ENCODE assay signal across 8 cellular contexts in the genomic region with DNA sequence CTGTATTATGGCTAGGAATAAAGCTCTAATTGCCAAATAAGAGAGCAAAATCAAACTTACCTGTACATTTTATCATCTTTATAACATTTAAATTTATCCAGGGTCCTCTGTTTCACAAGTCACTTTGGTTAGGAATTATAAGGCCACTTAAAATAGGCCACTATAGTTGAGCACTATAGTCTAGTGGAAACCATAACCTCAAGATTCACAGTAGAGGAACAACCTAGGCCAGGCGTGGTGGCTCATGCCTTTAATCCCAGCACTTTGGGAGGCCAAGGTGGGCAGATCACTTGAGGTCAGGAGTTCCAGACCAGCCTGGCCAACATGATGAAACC. TPM values are rescaled to one million over a fixed set of nuclear protein-coding genes. Genes with fewer than 3 reads are reported as not detected.
A peak's percentile ranks its signal among the peaks of the same experiment; 100 is the strongest.
DNase-seq lines count a peak whose midpoint lies in the region; ATAC-seq, FAIRE-seq and TF ChIP-seq lines count a peak whose summit lies in the region.
"Not testable (repeated sequence)": the region's sequence is repeated elsewhere in the genome, so short reads cannot be mapped to it uniquely, and the experiment has no call there.

No MANE protein-coding gene starts in this region.

- H3K9ac ChIP-seq in SK-N-SH (peak overlapping the region; percentile 31; the same call in 1 of the 2 replicates), keratinocyte (ENCODE audit: control insufficient read depth, extremely low read depth, insufficient read depth, low read length) (peak overlapping the region; percentile 46)

- H3K27ac ChIP-seq in GM23338 (ENCODE audit: low read depth) (peak overlapping the region; percentile 14; the same call in 1 of the 2 replicates), SK-N-SH (ENCODE audit: low read depth in 2 of 2, low read length in 1 of 2) (peak overlapping the region; percentile 40 to 87; a peak in 3 of 4 replicates), keratinocyte (ENCODE audit: control insufficient read depth, insufficient read depth, low read length) (peak overlapping the region; percentile 83), vagina (peak overlapping the region; percentile 78)

- ATAC-seq in GM23338; activated naive CD8-positive, alpha-beta T cell treated with anti-CD3 and anti-CD28 coated beads, Interleukin-2, amount 10 ng/mL, durations not matched to agents 7 days and 5 days (ENCODE audit: low read depth); stimulated activated memory B cell treated with anti-CD40 and anti-IgM and Interleukin-4, amounts not matched to agents 10 μg/mL and 1 μg/mL and 100 μg/mL, for 72 hours: not testable (repeated sequence)

- H3K4me3 Mint-ChIP-seq in GM23338; endothelial cell (ENCODE audit: unreplicated experiment); nephron; stimulated activated memory B cell treated with anti-CD40 and anti-IgM and Interleukin-4, amounts not matched to agents 10 μg/mL and 1 μg/mL and 100 μg/mL, for 72 hours: not testable (repeated sequence)
- H3K4me3 Mint-ChIP-seq in activated naive CD8-positive, alpha-beta T cell treated with anti-CD3 and anti-CD28 coated beads, Interleukin-2, amount 10 ng/mL, durations not matched to agents 7 days and 5 days, result peak overlapping the region; percentile 64

- not testable (repeated sequence) for H3K9me3 Mint-ChIP-seq in GM23338; activated naive CD8-positive, alpha-beta T cell treated with anti-CD3 and anti-CD28 coated beads, Interleukin-2, amount 10 ng/mL, durations not matched to agents 7 days and 5 days; endothelial cell (ENCODE audit: unreplicated experiment); nephron; stimulated activated memory B cell treated with anti-CD40 and anti-IgM and Interleukin-4, amounts not matched to agents 10 μg/mL and 1 μg/mL and 100 μg/mL, for 72 hours

- H3K27me3 Mint-ChIP-seq in GM23338 (ENCODE audit: insufficient read depth, low read depth, poor library complexity); activated naive CD8-positive, alpha-beta T cell treated with anti-CD3 and anti-CD28 coated beads, Interleukin-2, amount 10 ng/mL, durations not matched to agents 7 days and 5 days; endothelial cell (ENCODE audit: unreplicated experiment); nephron (ENCODE audit: low read depth); stimulated activated memory B cell treated with anti-CD40 and anti-IgM and Interleukin-4, amounts not matched to agents 10 μg/mL and 1 μg/mL and 100 μg/mL, for 72 hours: not testable (repeated sequence)

- dilution Hi-C loops in keratinocyte (cut with MboI; ENCODE audit: extremely low pct_ligation_motif_present, low sequenced_read_pairs), result not testable (repeated sequence)

- peaks cover 12% of the 10 kb centered on the region for H3K4me1 Mint-ChIP-seq in GM23338
- peaks cover 30% of the 10 kb centered on the region for H3K4me1 Mint-ChIP-seq in activated naive CD8-positive, alpha-beta T cell treated with anti-CD3 and anti-CD28 coated beads, Interleukin-2, amount 10 ng/mL, durations not matched to agents 7 days and 5 days
- peaks cover 24% of the 10 kb centered on the region for H3K4me1 Mint-ChIP-seq in endothelial cell (ENCODE audit: unreplicated experiment)
- H3K4me1 Mint-ChIP-seq in nephron, result peaks cover 21% of the 10 kb centered on the region
- peaks cover 51% of the 10 kb centered on the region for H3K4me1 Mint-ChIP-seq in stimulated activated memory B cell treated with anti-CD40 and anti-IgM and Interleukin-4, amounts not matched to agents 10 μg/mL and 1 μg/mL and 100 μg/mL, for 72 hours

- not testable (repeated sequence) for DNase-seq in GM23338 (ENCODE audit: low spot score); SK-N-SH; activated naive CD8-positive, alpha-beta T cell treated with anti-CD3 and anti-CD28 coated beads, Interleukin-2, amount 10 ng/mL, durations not matched to agents 7 days and 5 days; endothelial cell (ENCODE audit: low spot score); keratinocyte (ENCODE audit: low read depth, low spot score); vagina (ENCODE audit: extremely low spot score in 2 of 2)

- not testable (repeated sequence) for H3F3A ChIP-seq in GM23338 (replicated peaks; ENCODE audit: low read depth)
- H3F3A ChIP-seq in SK-N-SH (replicated peaks; ENCODE audit: insufficient read depth), result peaks cover 47% of the 10 kb centered on the region

- H3K79me2 ChIP-seq in GM23338 (replicated peaks; ENCODE audit: insufficient read depth) (peaks cover 47% of the 10 kb centered on the region), SK-N-SH (ENCODE audit: insufficient read depth) (peaks cover 84% of the 10 kb centered on the region), keratinocyte (ENCODE audit: control insufficient read depth, insufficient read depth, low read length) (peaks cover 18% of the 10 kb centered on the region)

- not testable (repeated sequence) for TF ChIP-seq CTCF in GM23338 (conservative IDR thresholded peaks at IDR 0.05; ENCODE audit: low read depth in 2 of 2); SK-N-SH (IDR thresholded peaks at IDR 0.05); endothelial cell (IDR thresholded peaks at IDR 0.05; ENCODE audit: unreplicated experiment); keratinocyte (optimal IDR thresholded peaks at IDR 0.05 in 1 of 3, IDR thresholded peaks at IDR 0.05 in 1 of 3, conservative IDR thresholded peaks at IDR 0.05 in 1 of 3; ENCODE audit: extremely low read depth in 1 of 3, insufficient read depth in 2 of 3, low read length in 3 of 3); nephron (IDR thresholded peaks at IDR 0.05; ENCODE audit: unreplicated experiment in 3 of 3); vagina (IDR thresholded peaks at IDR 0.05)

- intact Hi-C loops in vagina (cut with DNase I), result not testable (repeated sequence)

- not testable (repeated sequence) for H3K27me3 ChIP-seq in GM23338 (ENCODE audit: insufficient read depth); SK-N-SH (ENCODE audit: insufficient read depth); keratinocyte (ENCODE audit: control insufficient read depth, extremely low read depth, insufficient read depth, low read length); vagina

- not testable (repeated sequence) for TF ChIP-seq POLR2A in vagina (IDR thresholded peaks at IDR 0.05)

- H3K4me1 ChIP-seq in GM23338 (ENCODE audit: insufficient read depth), result not testable (repeated sequence)
- peaks cover 0 to 29% of the 10 kb centered on the region in 2 experiments; a peak in 3 of 4 replicates for H3K4me1 ChIP-seq in SK-N-SH (ENCODE audit: control insufficient read depth in 1 of 2, insufficient read depth in 2 of 2, low read depth in 1 of 2, low read length in 1 of 2)
- peaks cover 32% of the 10 kb centered on the region for H3K4me1 ChIP-seq in keratinocyte (ENCODE audit: control insufficient read depth, extremely low read depth, insufficient read depth, low read length)
- H3K4me1 ChIP-seq in vagina, result peaks cover 53% of the 10 kb centered on the region

- not testable (repeated sequence) for H3K4me2 ChIP-seq in GM23338
- H3K4me2 ChIP-seq in SK-N-SH (peak overlapping the region; percentile 45), keratinocyte (ENCODE audit: control insufficient read depth, extremely low read depth, insufficient read depth, low read depth, low read length) (peak overlapping the region; percentile 97)

- 100% methylated on average over 1 of the region's 1 CpG for WGBS in SK-N-SH (ENCODE audit: low lambda C conversion rate)

- H3K36me3 Mint-ChIP-seq in GM23338 (ENCODE audit: low read depth); activated naive CD8-positive, alpha-beta T cell treated with anti-CD3 and anti-CD28 coated beads, Interleukin-2, amount 10 ng/mL, durations not matched to agents 7 days and 5 days; endothelial cell (ENCODE audit: low read depth, unreplicated experiment); nephron (ENCODE audit: low read depth): not testable (repeated sequence)
- H3K36me3 Mint-ChIP-seq in stimulated activated memory B cell treated with anti-CD40 and anti-IgM and Interleukin-4, amounts not matched to agents 10 μg/mL and 1 μg/mL and 100 μg/mL, for 72 hours, result peaks cover 10% of the 10 kb centered on the region

- FAIRE-seq in keratinocyte (lab: Jason Lieb, UNC), result not testable (repeated sequence)

- not testable (repeated sequence) for H3K4me3 ChIP-seq in GM23338
- H3K4me3 ChIP-seq in SK-N-SH (ENCODE audit: low read depth in 2 of 2, low read length in 1 of 2) (peak overlapping the region in 1 of 2 experiments; percentile 27; a peak in 2 of 4 replicates), keratinocyte (ENCODE audit: control insufficient read depth in 2 of 3, extremely low read depth in 1 of 3, insufficient read depth in 2 of 3, low read depth in 1 of 3, low read length in 3 of 3) (peak overlapping the region in 2 of 3 experiments; percentile 0 to 63), vagina (peak overlapping the region; percentile 9 to 22)

- POLR2A ChIA-PET in SK-N-SH (lab: Yijun Ruan, JAX), result not testable (repeated sequence)
- POLR2A ChIA-PET in activated naive CD8-positive, alpha-beta T cell treated with anti-CD3 and anti-CD28 coated beads, Interleukin-2, amount 10 ng/mL, durations not matched to agents 7 days and 5 days (lab: Charles Lee), result interaction anchor here (1.5 kb wide), 1 partner anchor 50 kb away, joined by 3 read pairs; no protein-coding TSS in a partner anchor

- not testable (repeated sequence) for H2AFZ ChIP-seq in GM23338; SK-N-SH (ENCODE audit: low read depth); keratinocyte (ENCODE audit: control insufficient read depth, low read length)

- H3K9me1 ChIP-seq in keratinocyte (ENCODE audit: control insufficient read depth, extremely low read depth, insufficient read depth, low read length), result not testable (repeated sequence)

- not testable (repeated sequence) for H4K20me1 ChIP-seq in GM23338 (replicated peaks; ENCODE audit: insufficient read depth); SK-N-SH (ENCODE audit: insufficient read depth); keratinocyte (ENCODE audit: control insufficient read depth, extremely low read depth, insufficient read depth, low read length)

- H3K9me2 ChIP-seq in GM23338 (ENCODE audit: insufficient read depth); SK-N-SH: not testable (repeated sequence)

- CTCF ChIA-PET in SK-N-SH (lab: Yijun Ruan, JAX), result interaction anchor here (0.8 to 2.5 kb wide), 8 partner anchors 16 to 694 kb away, joined by 3 to 9 read pairs (median 3); partner anchors contain the start of gene NXPH3

- not testable (repeated sequence) for TF ChIP-seq EP300 in SK-N-SH (IDR thresholded peaks at IDR 0.05; ENCODE audit: borderline replicate concordance in 1 of 2, low read depth in 1 of 2, low read length in 1 of 2)

- not testable (repeated sequence) for H3K9me3 ChIP-seq in SK-N-SH; keratinocyte (ENCODE audit: control insufficient read depth, low read depth, low read length); vagina

- H3K36me3 ChIP-seq in GM23338 (ENCODE audit: insufficient read depth); keratinocyte (ENCODE audit: control insufficient read depth in 2 of 2, extremely low read depth in 1 of 2, insufficient read depth in 2 of 2, low read length in 2 of 2); vagina: not testable (repeated sequence)
- H3K36me3 ChIP-seq in SK-N-SH (replicated peaks in 1 of 2; ENCODE audit: control insufficient read depth in 1 of 2, insufficient read depth in 2 of 2, low read length in 1 of 2), result peaks cover 0 to 15% of the 10 kb centered on the region in 2 experiments

- not testable (repeated sequence) for H3K27ac Mint-ChIP-seq in GM23338
- peak overlapping the region; percentile 71 for H3K27ac Mint-ChIP-seq in activated naive CD8-positive, alpha-beta T cell treated with anti-CD3 and anti-CD28 coated beads, Interleukin-2, amount 10 ng/mL, durations not matched to agents 7 days and 5 days
- peak overlapping the region; percentile 87 for H3K27ac Mint-ChIP-seq in endothelial cell (ENCODE audit: unreplicated experiment)
- H3K27ac Mint-ChIP-seq in nephron, result peak overlapping the region; percentile 1 to 38 (median 15)
- H3K27ac Mint-ChIP-seq in stimulated activated memory B cell treated with anti-CD40 and anti-IgM and Interleukin-4, amounts not matched to agents 10 μg/mL and 1 μg/mL and 100 μg/mL, for 72 hours, result peak overlapping the region; percentile 58

- not testable (repeated sequence) for TF ChIP-seq RAD21 in SK-N-SH (IDR thresholded peaks at IDR 0.05; ENCODE audit: low read length)

RNA-seq across cellular contexts. Expression of gene SPOP, which starts 31.9 kb away (rescaled TPM):
- 13.9 and 29.4 TPM in 2 replicates for total RNA-seq in GM23338 (2014; rRNA removed; shearing (Covaris generic))
- polyA plus RNA-seq in GM23338 (2016; fragmentation: Nextera tagmentation; extraction: Ambion mirVana) (17.9 and 18.6 TPM in 2 replicates), SK-N-SH (2012; rRNA removed) (43.5 and 54.0 TPM in 2 replicates), keratinocyte (24.1 to 27.5 TPM (median 26.0 TPM) in 3 replicates)
- polyA plus RNA-seq in SK-N-SH (2012; cell fraction: cytosol; rRNA removed), result 38.1 and 44.5 TPM in 2 replicates
- 67.4 and 68.6 TPM in 2 replicates for polyA plus RNA-seq in SK-N-SH (2012; cell fraction: nucleus; rRNA removed)
- 10 to 100 TPM; 49.6 to 60.6 TPM for total RNA-seq in activated naive CD8-positive, alpha-beta T cell treated with anti-CD3 and anti-CD28 coated beads, Interleukin-2, amount 10 ng/mL, durations not matched to agents 7 days and 5 days
- total RNA-seq in endothelial cell (ENCODE audit: unreplicated experiment) (55.6 TPM), vagina (87.2 TPM)
- 8.4 TPM for polyA plus RNA-seq in keratinocyte (2011; ENCODE audit: low read depth)
- 21.2 and 22.8 TPM in 2 replicates for polyA plus RNA-seq in keratinocyte (2011; cell fraction: cytosol; rRNA removed)
- 23.9 and 31.7 TPM in 2 replicates for polyA plus RNA-seq in keratinocyte (2011; cell fraction: nucleus; rRNA removed)
- polyA plus RNA-seq in keratinocyte (2012; ENCODE audit: low replicate concordance), result 16.5 and 19.0 TPM in 2 replicates
- 29.5 to 47.1 TPM (median 42.2 TPM) in 3 replicates for polyA minus RNA-seq in keratinocyte
- polyA minus RNA-seq in keratinocyte (2011; cell fraction: cytosol; rRNA and poly(A)+ RNA removed), result 17.8 TPM
- polyA minus RNA-seq in keratinocyte (2011; cell fraction: nucleus; rRNA and poly(A)+ RNA removed), result 13.1 and 24.4 TPM in 2 replicates

Comparison
In these comparisons a context has a peak if more than half of its experiments do, and no peak if none do; other contexts are left out.
1. H3K27ac ChIP-seq: peak in every context shown above with its lines; median percentile 83 in keratinocyte; 78 in vagina; 64 in SK-N-SH; 14 in GM23338.